Comparison of ENCODE assay signal across 20 cellular contexts in genomic region chr9:137022620-137023008, GRCh38. TPM values are rescaled to one million over a fixed set of nuclear protein-coding genes. Genes with fewer than 3 reads are reported as not detected.
DNase-seq lines count a peak whose midpoint lies in the region; ATAC-seq, FAIRE-seq and TF ChIP-seq lines count a peak whose summit lies in the region.
"Had no signal": no experiment of that assay in that cellular context is flagged by ENCODE, and none has a peak within 500 bp of the region (broad histone marks: within the 10 kb centered on the region; RNA-seq: fewer than 3 reads in every experiment).

No MANE protein-coding gene starts in this region.

- no peaks in the 10 kb centered on the region for H3K79me1 ChIP-seq in trophoblast cell (ENCODE audit: low read length)

- no peak overlapping the region for H3K23ac ChIP-seq in trophoblast cell (ENCODE audit: low read length)

- TF ChIP-seq POLR2A in A549 (IDR thresholded peaks at IDR 0.05; ENCODE audit: low read length): no peak
- no peak for TF ChIP-seq POLR2A in K562 (conservative IDR thresholded peaks at IDR 0.05)

- no peak overlapping the region for H2BK5ac ChIP-seq in trophoblast cell (ENCODE audit: low read depth, low read length, poor library complexity)

- no peak overlapping the region for H4K8ac ChIP-seq in trophoblast cell (ENCODE audit: low read depth, low read length)

- ATAC-seq in A549 (no peak; a peak in 1 of 6 replicates), K562 (no peak), mucosa of descending colon (peak; percentile 1), right cardiac atrium (no peak)

- intact Hi-C loops in K562 (cut with micrococcal nuclease) (no loop called here), mucosa of descending colon (cut with DNase I, micrococcal nuclease) (no loop called here), right cardiac atrium (cut with DNase I) (no loop called here)

- in situ Hi-C loops in K562 (cut with MboI): no loop called here

- H3K27me3 ChIP-seq in K562 (ENCODE audit: control insufficient read depth in 2 of 2, insufficient read depth in 2 of 2, low read length in 2 of 2) (no peaks in the 10 kb centered on the region), trophoblast cell (ENCODE audit: insufficient read depth, low read length) (peaks cover 8% of the 10 kb centered on the region), right cardiac atrium (ENCODE audit: control insufficient read depth, insufficient read depth) (no peaks in the 10 kb centered on the region)
- H3K27me3 ChIP-seq: cardiac muscle cell, right atrium auricular region, tibial artery had no signal

- no peak overlapping the region for H4K91ac ChIP-seq in trophoblast cell (ENCODE audit: low read depth, low read length)

- no peaks in the 10 kb centered on the region for H3K36me3 ChIP-seq in K562 (ENCODE audit: control insufficient read depth, insufficient read depth, low read length)
- H3K36me3 ChIP-seq in mucosa of descending colon (ENCODE audit: low read depth): no peaks in the 10 kb centered on the region
- no peaks in the 10 kb centered on the region for H3K36me3 ChIP-seq in trophoblast cell (ENCODE audit: control insufficient read depth in 1 of 2, insufficient read depth in 2 of 2, low read length in 2 of 2)
- H3K36me3 ChIP-seq: cardiac muscle cell had no signal

- H2BK120ac ChIP-seq in trophoblast cell (ENCODE audit: insufficient read depth, low read length, poor library complexity): no peak overlapping the region

- CTCF ChIA-PET in A549 (lab: Yijun Ruan, JAX): interaction anchor here (1.1 to 20.4 kb wide), 6 partner anchors 11 to 74 kb away, joined by 3 to 282 read pairs (median 90); partner anchors contain the start of genes C8G, FBXW5, LCN12 and NPDC1
- CTCF ChIA-PET in K562 (lab: Yijun Ruan, JAX; ENCODE audit: low intra/inter-chr PET ratio): no interaction called here

- no peak for TF ChIP-seq RAD21 in A549 (conservative IDR thresholded peaks at IDR 0.05 in 1 of 2, IDR thresholded peaks at IDR 0.05 in 1 of 2)
- TF ChIP-seq RAD21 in K562 (CRISPR knock-in tag; conservative IDR thresholded peaks at IDR 0.05 in 1 of 2, IDR thresholded peaks at IDR 0.05 in 1 of 2): no peak

- peak overlapping the region in 1 of 2 experiments; percentile 11; a peak in 2 of 4 replicates for H3K9ac ChIP-seq in K562 (ENCODE audit: insufficient read depth in 1 of 2, low read depth in 2 of 2, low read length in 2 of 2)
- H3K9ac ChIP-seq in trophoblast cell (ENCODE audit: low read length): no peak overlapping the region
- H3K9ac ChIP-seq: parathyroid adenoma had no signal

- DNase-seq in A549 (ENCODE audit: low read depth in 1 of 2, low spot score in 1 of 2) (no peak), K562 (ENCODE audit: extremely low read depth in 1 of 4, low spot score in 3 of 4) (no peak), mucosa of descending colon (no peak), trophoblast cell (no peak), right cardiac atrium (no peak), HCEC 1CT (no peak)
- DNase-seq: NCI-H1092 treated with DMSO at 0.1 percent for 48 hours, tibial artery had no signal

- 0 out of 2 replicates have a peak overlapping the region, but pooled peaks have one; percentile 34 for H2AFZ ChIP-seq in K562 (ENCODE audit: low read depth, low read length)
- no peak overlapping the region for H2AFZ ChIP-seq in trophoblast cell (ENCODE audit: insufficient read depth, low read length, poor library complexity)
- H2AFZ ChIP-seq: parathyroid adenoma had no signal

- WGBS in A549 (ENCODE audit: missing lambda C conversion rate): 100% methylated on average over 4 of the region's 23 CpGs
- WGBS in K562 (ENCODE audit: insufficient coverage, low coverage, missing lambda C conversion rate): 97% methylated on average over 6 of the region's 23 CpGs
- no CpG with 5 or more reads among the region's 23 CpGs for WGBS in trophoblast cell (ENCODE audit: extremely low coverage, insufficient coverage, insufficient read length)
- 94% methylated on average over 23 of the region's 23 CpGs for WGBS in right cardiac atrium

- POLR2A ChIA-PET in A549 (lab: Yijun Ruan, JAX) (interaction anchor here (0.6 kb wide), 1 partner anchor 31 kb away, joined by 6 read pairs; no protein-coding TSS in a partner anchor), K562 (lab: Yijun Ruan, JAX) (interaction anchor here (0.6 to 1.1 kb wide), 5 partner anchors 12 to 1574 kb away, joined by 3 to 4 read pairs (median 3); partner anchors contain the start of gene PTGDS)

- H3K79me2 ChIP-seq in K562 (ENCODE audit: control insufficient read depth, insufficient read depth, low read length): peaks cover 3% of the 10 kb centered on the region; the same call in 1 of the 3 replicates
- H3K79me2 ChIP-seq in trophoblast cell (ENCODE audit: control insufficient read depth, insufficient read depth, low read length, poor library complexity): no peaks in the 10 kb centered on the region

- no peak overlapping the region for H3K14ac ChIP-seq in trophoblast cell (ENCODE audit: low read length)

- no TSS peak for BruUV-seq in K562 (replicated peaks; lab: Mats Ljungman, UMichigan)

- H3K4me2 ChIP-seq in A549 (0 out of 3 replicates have a peak overlapping the region, but pooled peaks have one; percentile 9), K562 (ENCODE audit: insufficient read depth, low read length) (peak overlapping the region; percentile 18; the same call in 1 of the 2 replicates), trophoblast cell (ENCODE audit: low read length) (no peak overlapping the region)

- H2BK12ac ChIP-seq in trophoblast cell (ENCODE audit: low read length): no peak overlapping the region

- H3K18ac ChIP-seq in trophoblast cell (ENCODE audit: low read length): no peak overlapping the region

- FAIRE-seq in A549 (lab: Jason Lieb, UNC) (no peak), K562 (lab: Jason Lieb, UNC) (no peak)
- FAIRE-seq: A204.1, islet of Langerhans had no signal

- H4K20me1 ChIP-seq in K562 (replicated peaks; ENCODE audit: control insufficient read depth, insufficient read depth, low read length): 0 out of 2 replicates have a peak, but pooled peaks cover 5% of the 10 kb centered on the region

- no peak overlapping the region for H2AK5ac ChIP-seq in trophoblast cell (ENCODE audit: low read length)

- H4K12ac ChIP-seq in trophoblast cell (ENCODE audit: low read depth, low read length): no peak overlapping the region

- no peaks in the 10 kb centered on the region for H3K9me1 ChIP-seq in K562 (ENCODE audit: control insufficient read depth, insufficient read depth, low read length)

- peak overlapping the region in 1 of 2 experiments; percentile 34; a peak in 2 of 6 replicates for H3K27ac ChIP-seq in A549
- no peak overlapping the region for H3K27ac ChIP-seq in K562 (ENCODE audit: extremely low read depth, low read depth, low read length)
- H3K27ac ChIP-seq in trophoblast cell (ENCODE audit: low read depth, low read length): no peak overlapping the region
- H3K27ac ChIP-seq in right cardiac atrium (ENCODE audit: low read length): no peak overlapping the region
- H3K27ac ChIP-seq: cardiac muscle cell, HL-60, parathyroid adenoma, right atrium auricular region, tibial artery, WERI-Rb-1 had no signal

- no peaks in the 10 kb centered on the region for H3K9me3 ChIP-seq in A549
- H3K9me3 ChIP-seq in K562 (replicated peaks; ENCODE audit: control insufficient read depth, insufficient read depth, low read depth, low read length): no peaks in the 10 kb centered on the region
- no peaks in the 10 kb centered on the region for H3K9me3 ChIP-seq in mucosa of descending colon
- H3K9me3 ChIP-seq in trophoblast cell (ENCODE audit: insufficient read depth, low read depth, low read length): peaks cover 7% of the 10 kb centered on the region
- no peaks in the 10 kb centered on the region for H3K9me3 ChIP-seq in right cardiac atrium (ENCODE audit: control insufficient read depth, low read length)
- H3K9me3 ChIP-seq: right atrium auricular region, tibial artery had no signal

- TF ChIP-seq EP300 in A549 (IDR thresholded peaks at IDR 0.05) (no peak), K562 (IDR thresholded peaks at IDR 0.05; ENCODE audit: low read length) (no peak)

- H3K4me1 ChIP-seq in A549 (peaks cover 20% of the 10 kb centered on the region), K562 (replicated peaks in 1 of 2; ENCODE audit: control insufficient read depth in 2 of 2, insufficient read depth in 2 of 2, low read length in 2 of 2) (peaks cover 8 to 91% of the 10 kb centered on the region in 2 experiments), mucosa of descending colon (ENCODE audit: low read depth) (peaks cover 36% of the 10 kb centered on the region), trophoblast cell (ENCODE audit: control insufficient read depth in 1 of 2, insufficient read depth in 2 of 2, low read length in 2 of 2) (peaks cover 0 to 1% of the 10 kb centered on the region in 2 experiments), right cardiac atrium (ENCODE audit: control insufficient read depth, insufficient read depth, low read length) (no peaks in the 10 kb centered on the region)

- H3K4me3 ChIP-seq in A549 (no peak overlapping the region), K562 (no peak overlapping the region), mucosa of descending colon (no peak overlapping the region), trophoblast cell (ENCODE audit: low read depth, low read length) (no peak overlapping the region), right cardiac atrium (ENCODE audit: low read length) (no peak overlapping the region)
- H3K4me3 ChIP-seq: cardiac muscle cell, right atrium auricular region, tibial artery had no signal

- TF ChIP-seq CTCF in A549 (IDR thresholded peaks at IDR 0.05): no peak
- no peak for TF ChIP-seq CTCF in K562 (IDR thresholded peaks at IDR 0.05 in 2 of 3, conservative IDR thresholded peaks at IDR 0.05 in 1 of 3; ENCODE audit: insufficient read depth in 2 of 3, low read depth in 1 of 3, low read length in 3 of 3)
- no peak for TF ChIP-seq CTCF in mucosa of descending colon (IDR thresholded peaks at IDR 0.05)

- H3K4ac ChIP-seq in trophoblast cell (ENCODE audit: low read depth, low read length): no peak overlapping the region

RNA-seq across cellular contexts. Expression of gene ABCA2, which starts 5.4 kb away (rescaled TPM):
- polyA plus RNA-seq in A549 (2011; rRNA removed) (8.3 and 10.1 TPM in 2 replicates), A549 (2017; fragmentation: RNase III; extraction: RNeasy Plus Mini Kit Qiagen cat#74134 plus additional on column Dnase treatment) (23.0 to 25.6 TPM (median 24.7 TPM) in 3 replicates), K562 (2011; rRNA removed) (12.1 and 24.4 TPM in 2 replicates), K562 (2014; fragmentation: Illumina TruSeq; extraction: Trizol) (6.1 and 9.9 TPM in 2 replicates), K562 (2014; fragmentation: Nextera tagmentation; extraction: Ambion mirVana) (not detected), K562 (2014; rRNA removed) (16.2 and 16.3 TPM in 2 replicates), right cardiac atrium (40.4 TPM)
- 28.8 and 41.7 TPM in 2 replicates for polyA plus RNA-seq in A549 (2012; cell fraction: cytosol; rRNA removed)
- polyA plus RNA-seq in A549 (2012; cell fraction: nucleus; rRNA removed): 187 and 285 TPM in 2 replicates
- polyA minus RNA-seq in A549 (2011; rRNA and poly(A)+ RNA removed): 10.9 and 21.1 TPM in 2 replicates
- total RNA-seq in K562 (2011; cell fraction: chromatin; rRNA removed; ENCODE audit: low replicate concordance): 47.9 and 167 TPM in 2 replicates
- total RNA-seq in K562 (2011; cell fraction: nucleolus; rRNA removed): 116 and 131 TPM in 2 replicates
- 56.3 and 68.3 TPM in 2 replicates for total RNA-seq in K562 (2011; cell fraction: nucleoplasm; rRNA removed)
- total RNA-seq in K562 (2014; rRNA removed) (4.6 and 5.5 TPM in 2 replicates), K562 (2014; rRNA removed; fragmentation: Illumina TruSeq; extraction: Trizol) (0.69 and 0.99 TPM in 2 replicates), K562 (2015; rRNA removed; fragmentation: Illumina TruSeq; extraction: Trizol) (1.6 and 2.9 TPM in 2 replicates), K562 (2021) (12.1 and 14.9 TPM in 2 replicates), mucosa of descending colon (10 to 100 TPM; 20.1 to 77.2 (median 48.0) TPM), right cardiac atrium (10 to 100 TPM; 32.2 to 42.4 (median 39.3) TPM)
- 19.7 and 23.3 TPM in 2 replicates for polyA plus RNA-seq in K562 (2011; cell fraction: cytosol; rRNA removed)
- 253 and 318 TPM in 2 replicates for polyA plus RNA-seq in K562 (2011; cell fraction: nucleus; rRNA removed)
- 13.8 and 24.2 TPM in 2 replicates for polyA plus RNA-seq in K562 (2012)
- polyA minus RNA-seq in K562 (2011; rRNA and poly(A)+ RNA removed): 6.6 and 8.6 TPM in 2 replicates
- 13.4 and 28.5 TPM in 2 replicates for polyA minus RNA-seq in K562 (2011; cell fraction: cytosol; rRNA and poly(A)+ RNA removed)
- 43.2 and 52.5 TPM in 2 replicates for polyA minus RNA-seq in K562 (2011; cell fraction: nucleus; rRNA and poly(A)+ RNA removed)
- 6.9 and 7.1 TPM in 2 replicates for polyA plus RNA-seq in trophoblast cell (2013)

RNA-seq across cellular contexts. Expression of gene FUT7, which starts 9.3 kb away (rescaled TPM):
- not detected in 2 replicates for polyA plus RNA-seq in A549 (2011; rRNA removed)
- polyA plus RNA-seq in A549 (2012; cell fraction: cytosol; rRNA removed): 0.01 TPM in 1 of 2 replicates, not detected in the other
- polyA plus RNA-seq in A549 (2012; cell fraction: nucleus; rRNA removed): 0.06 and 0.07 TPM in 2 replicates
- 0.07 TPM in 1 of 3 replicates, not detected in the others for polyA plus RNA-seq in A549 (2017; fragmentation: RNase III; extraction: RNeasy Plus Mini Kit Qiagen cat#74134 plus additional on column Dnase treatment)
- polyA minus RNA-seq in A549 (2011; rRNA and poly(A)+ RNA removed): not detected in 2 replicates
- not detected in 2 replicates for total RNA-seq in K562 (2011; cell fraction: chromatin; rRNA removed; ENCODE audit: low replicate concordance)
- not detected in 2 replicates for total RNA-seq in K562 (2011; cell fraction: nucleolus; rRNA removed)
- not detected in 2 replicates for total RNA-seq in K562 (2011; cell fraction: nucleoplasm; rRNA removed)
- not detected in 2 replicates for total RNA-seq in K562 (2014; rRNA removed)
- total RNA-seq in K562 (2014; rRNA removed; fragmentation: Illumina TruSeq; extraction: Trizol): not detected in 2 replicates
- total RNA-seq in K562 (2015; rRNA removed; fragmentation: Illumina TruSeq; extraction: Trizol): not detected in 2 replicates
- total RNA-seq in K562 (2021): not detected in 2 replicates
- not detected in 2 replicates for polyA plus RNA-seq in K562 (2011; rRNA removed)
- not detected in 2 replicates for polyA plus RNA-seq in K562 (2011; cell fraction: cytosol; rRNA removed)
- polyA plus RNA-seq in K562 (2011; cell fraction: nucleus; rRNA removed): not detected in 2 replicates
- not detected in 2 replicates for polyA plus RNA-seq in K562 (2012)
- not detected in 2 replicates for polyA plus RNA-seq in K562 (2014; fragmentation: Illumina TruSeq; extraction: Trizol)
- polyA plus RNA-seq in K562 (2014; fragmentation: Nextera tagmentation; extraction: Ambion mirVana): not detected
- polyA plus RNA-seq in K562 (2014; rRNA removed): not detected in 2 replicates
- polyA minus RNA-seq in K562 (2011; rRNA and poly(A)+ RNA removed): not detected in 2 replicates
- not detected in 2 replicates for polyA minus RNA-seq in K562 (2011; cell fraction: cytosol; rRNA and poly(A)+ RNA removed)
- not detected in 2 replicates for polyA minus RNA-seq in K562 (2011; cell fraction: nucleus; rRNA and poly(A)+ RNA removed)
- total RNA-seq in mucosa of descending colon: under 1 TPM in 2 of 3 donors, not detected in 1; 0.14 to 0.27 TPM
- not detected in 2 replicates for polyA plus RNA-seq in trophoblast cell (2013)
- under 1 TPM in 3 of 4 donors, not detected in 1; 0.09 to 0.24 (median 0.20) TPM for total RNA-seq in right cardiac atrium
- polyA plus RNA-seq in right cardiac atrium: 0.07 TPM
- total RNA-seq: activated CD4-positive, alpha-beta T cell treated with anti-CD3 and anti-CD28 coated beads, Interleukin-2, amount 10 ng/mL, durations not matched to agents 24 days and 14 days; cardiac muscle cell; dermis blood vessel endothelial cell; fibroblast of lung; H9 had no signal
- polyA plus RNA-seq: aorta, cardiac muscle cell, fibroblast of lung had no signal

RNA-seq across cellular contexts. Expression of gene NPDC1, which starts 23.4 kb away (rescaled TPM):
- 12.7 and 13.0 TPM in 2 replicates for polyA plus RNA-seq in A549 (2011; rRNA removed)
- 36.2 and 51.1 TPM in 2 replicates for polyA plus RNA-seq in A549 (2012; cell fraction: cytosol; rRNA removed)
- polyA plus RNA-seq in A549 (2012; cell fraction: nucleus; rRNA removed): 239 and 327 TPM in 2 replicates
- polyA plus RNA-seq in A549 (2017; fragmentation: RNase III; extraction: RNeasy Plus Mini Kit Qiagen cat#74134 plus additional on column Dnase treatment): 33.2 to 40.6 TPM (median 40.2 TPM) in 3 replicates
- 4.0 and 4.8 TPM in 2 replicates for polyA minus RNA-seq in A549 (2011; rRNA and poly(A)+ RNA removed)
- total RNA-seq in K562 (2011; cell fraction: chromatin; rRNA removed; ENCODE audit: low replicate concordance): 1.1 and 4.2 TPM in 2 replicates
- total RNA-seq in K562 (2011; cell fraction: nucleolus; rRNA removed): 3.2 and 6.0 TPM in 2 replicates
- 1.5 and 3.6 TPM in 2 replicates for total RNA-seq in K562 (2011; cell fraction: nucleoplasm; rRNA removed)
- 0.09 and 0.90 TPM in 2 replicates for total RNA-seq in K562 (2014; rRNA removed)
- not detected in 2 replicates for total RNA-seq in K562 (2014; rRNA removed; fragmentation: Illumina TruSeq; extraction: Trizol)
- 0.22 TPM in 1 of 2 replicates, not detected in the other for total RNA-seq in K562 (2015; rRNA removed; fragmentation: Illumina TruSeq; extraction: Trizol)
- total RNA-seq in K562 (2021): 1.5 and 2.1 TPM in 2 replicates
- 1.3 and 3.9 TPM in 2 replicates for polyA plus RNA-seq in K562 (2011; rRNA removed)
- 3.5 and 4.2 TPM in 2 replicates for polyA plus RNA-seq in K562 (2011; cell fraction: cytosol; rRNA removed)
- 32.5 and 34.7 TPM in 2 replicates for polyA plus RNA-seq in K562 (2011; cell fraction: nucleus; rRNA removed)
- 0.85 and 3.1 TPM in 2 replicates for polyA plus RNA-seq in K562 (2012)
- 0.06 and 0.21 TPM in 2 replicates for polyA plus RNA-seq in K562 (2014; fragmentation: Illumina TruSeq; extraction: Trizol)
- not detected for polyA plus RNA-seq in K562 (2014; fragmentation: Nextera tagmentation; extraction: Ambion mirVana)
- 0.85 and 2.4 TPM in 2 replicates for polyA plus RNA-seq in K562 (2014; rRNA removed)
- 0.14 and 0.18 TPM in 2 replicates for polyA minus RNA-seq in K562 (2011; rRNA and poly(A)+ RNA removed)
- 0.95 and 3.5 TPM in 2 replicates for polyA minus RNA-seq in K562 (2011; cell fraction: cytosol; rRNA and poly(A)+ RNA removed)
- polyA minus RNA-seq in K562 (2011; cell fraction: nucleus; rRNA and poly(A)+ RNA removed): 2.0 and 3.9 TPM in 2 replicates
- 100 to 1,000 TPM in 1 of 3 donors, 10 to 100 TPM in 2; 78.6 to 177 (median 83.0) TPM for total RNA-seq in mucosa of descending colon
- 3.7 and 4.7 TPM in 2 replicates for polyA plus RNA-seq in trophoblast cell (2013)
- 10 to 100 TPM; 68.3 to 81.0 (median 71.4) TPM for total RNA-seq in right cardiac atrium
- polyA plus RNA-seq in right cardiac atrium: 69.7 TPM

RNA-seq across cellular contexts. Expression of gene CLIC3, which starts 26.2 kb away (rescaled TPM):
- polyA plus RNA-seq in A549 (2011; rRNA removed) (0.33 and 0.61 TPM in 2 replicates), A549 (2017; fragmentation: RNase III; extraction: RNeasy Plus Mini Kit Qiagen cat#74134 plus additional on column Dnase treatment) (5.1 to 6.6 TPM (median 6.4 TPM) in 3 replicates), K562 (2011; rRNA removed) (0.07 TPM in 1 of 2 replicates, not detected in the other), K562 (2014; fragmentation: Illumina TruSeq; extraction: Trizol) (not detected in 2 replicates), K562 (2014; fragmentation: Nextera tagmentation; extraction: Ambion mirVana) (not detected), K562 (2014; rRNA removed) (0.27 TPM in 1 of 2 replicates, not detected in the other), right cardiac atrium (6.2 TPM)
- 5.9 and 10.1 TPM in 2 replicates for polyA plus RNA-seq in A549 (2012; cell fraction: cytosol; rRNA removed)
- 7.5 and 11.7 TPM in 2 replicates for polyA plus RNA-seq in A549 (2012; cell fraction: nucleus; rRNA removed)
- polyA minus RNA-seq in A549 (2011; rRNA and poly(A)+ RNA removed): not detected in 2 replicates
- total RNA-seq in K562 (2011; cell fraction: chromatin; rRNA removed; ENCODE audit: low replicate concordance): not detected in 2 replicates
- not detected in 2 replicates for total RNA-seq in K562 (2011; cell fraction: nucleolus; rRNA removed)
- total RNA-seq in K562 (2011; cell fraction: nucleoplasm; rRNA removed): not detected in 2 replicates
- total RNA-seq in K562 (2014; rRNA removed) (not detected in 2 replicates), K562 (2014; rRNA removed; fragmentation: Illumina TruSeq; extraction: Trizol) (not detected in 2 replicates), K562 (2015; rRNA removed; fragmentation: Illumina TruSeq; extraction: Trizol) (not detected in 2 replicates), K562 (2021) (0.18 and 0.29 TPM in 2 replicates), mucosa of descending colon (1 to 10 TPM in 1 of 3 donors, under 1 TPM in 2; 0.82 to 1.9 (median 0.99) TPM), right cardiac atrium (1 to 10 TPM; 2.8 to 6.2 (median 4.8) TPM)
- 0.22 and 1.1 TPM in 2 replicates for polyA plus RNA-seq in K562 (2011; cell fraction: cytosol; rRNA removed)
- polyA plus RNA-seq in K562 (2011; cell fraction: nucleus; rRNA removed): 0.34 and 0.65 TPM in 2 replicates
- polyA plus RNA-seq in K562 (2012): 0.58 and 0.59 TPM in 2 replicates
- not detected in 2 replicates for polyA minus RNA-seq in K562 (2011; rRNA and poly(A)+ RNA removed)
- polyA minus RNA-seq in K562 (2011; cell fraction: cytosol; rRNA and poly(A)+ RNA removed): not detected in 2 replicates
- polyA minus RNA-seq in K562 (2011; cell fraction: nucleus; rRNA and poly(A)+ RNA removed): 0.27 and 0.44 TPM in 2 replicates
- 116 and 128 TPM in 2 replicates for polyA plus RNA-seq in trophoblast cell (2013)
- total RNA-seq: activated CD4-positive, alpha-beta T cell treated with anti-CD3 and anti-CD28 coated beads, Interleukin-2, amount 10 ng/mL, durations not matched to agents 24 days and 14 days; cardiac muscle cell; dermis blood vessel endothelial cell had no signal

RNA-seq across cellular contexts. Expression of gene PAXX, which starts 30.4 kb away (rescaled TPM):
- polyA plus RNA-seq in A549 (2011; rRNA removed): 12.6 and 15.6 TPM in 2 replicates
- 88.1 and 100 TPM in 2 replicates for polyA plus RNA-seq in A549 (2012; cell fraction: cytosol; rRNA removed)
- polyA plus RNA-seq in A549 (2012; cell fraction: nucleus; rRNA removed): 270 and 382 TPM in 2 replicates
- polyA plus RNA-seq in A549 (2017; fragmentation: RNase III; extraction: RNeasy Plus Mini Kit Qiagen cat#74134 plus additional on column Dnase treatment): 50.7 to 57.0 TPM (median 53.2 TPM) in 3 replicates
- 5.0 and 5.2 TPM in 2 replicates for polyA minus RNA-seq in A549 (2011; rRNA and poly(A)+ RNA removed)
- total RNA-seq in K562 (2011; cell fraction: chromatin; rRNA removed; ENCODE audit: low replicate concordance): 38.8 and 156 TPM in 2 replicates
- total RNA-seq in K562 (2011; cell fraction: nucleolus; rRNA removed): 232 and 251 TPM in 2 replicates
- total RNA-seq in K562 (2011; cell fraction: nucleoplasm; rRNA removed): 92.5 and 109 TPM in 2 replicates
- 147 and 175 TPM in 2 replicates for total RNA-seq in K562 (2014; rRNA removed)
- total RNA-seq in K562 (2014; rRNA removed; fragmentation: Illumina TruSeq; extraction: Trizol): 13.6 and 20.4 TPM in 2 replicates
- 59.9 and 63.7 TPM in 2 replicates for total RNA-seq in K562 (2015; rRNA removed; fragmentation: Illumina TruSeq; extraction: Trizol)
- total RNA-seq in K562 (2021): 136 and 140 TPM in 2 replicates
- polyA plus RNA-seq in K562 (2011; rRNA removed): 38.5 and 41.3 TPM in 2 replicates
- 53.8 and 128 TPM in 2 replicates for polyA plus RNA-seq in K562 (2011; cell fraction: cytosol; rRNA removed)
- 400 and 559 TPM in 2 replicates for polyA plus RNA-seq in K562 (2011; cell fraction: nucleus; rRNA removed)
- 69.4 and 95.1 TPM in 2 replicates for polyA plus RNA-seq in K562 (2012)
- polyA plus RNA-seq in K562 (2014; fragmentation: Illumina TruSeq; extraction: Trizol): 23.3 and 45.8 TPM in 2 replicates
- 1 to 10 TPM; 1.2 to 6.2 TPM for polyA plus RNA-seq in K562 (2014; fragmentation: Nextera tagmentation; extraction: Ambion mirVana)
- 175 and 182 TPM in 2 replicates for polyA plus RNA-seq in K562 (2014; rRNA removed)
- polyA minus RNA-seq in K562 (2011; rRNA and poly(A)+ RNA removed): 1.6 and 3.6 TPM in 2 replicates
- polyA minus RNA-seq in K562 (2011; cell fraction: cytosol; rRNA and poly(A)+ RNA removed): 13.8 and 14.0 TPM in 2 replicates
- 57.6 and 59.5 TPM in 2 replicates for polyA minus RNA-seq in K562 (2011; cell fraction: nucleus; rRNA and poly(A)+ RNA removed)
- total RNA-seq in mucosa of descending colon: 10 to 100 TPM; 32.0 to 39.9 (median 34.1) TPM
- 85.0 and 88.0 TPM in 2 replicates for polyA plus RNA-seq in trophoblast cell (2013)
- 10 to 100 TPM; 24.8 to 30.4 (median 27.6) TPM for total RNA-seq in right cardiac atrium
- 44.5 TPM for polyA plus RNA-seq in right cardiac atrium

Comparison
In these comparisons a context has a peak if more than half of its experiments do, and no peak if none do; other contexts are left out.
1. RNA of gene NPDC1, which starts 23.4 kb away (total RNA-seq): 78.6 to 177 TPM in mucosa of descending colon and 68.3 to 81.0 TPM in right cardiac atrium; 0.09 to 6.0 TPM in K562; every median in the first group is over 4 times any median in the second.